In the genomic region with DNA sequence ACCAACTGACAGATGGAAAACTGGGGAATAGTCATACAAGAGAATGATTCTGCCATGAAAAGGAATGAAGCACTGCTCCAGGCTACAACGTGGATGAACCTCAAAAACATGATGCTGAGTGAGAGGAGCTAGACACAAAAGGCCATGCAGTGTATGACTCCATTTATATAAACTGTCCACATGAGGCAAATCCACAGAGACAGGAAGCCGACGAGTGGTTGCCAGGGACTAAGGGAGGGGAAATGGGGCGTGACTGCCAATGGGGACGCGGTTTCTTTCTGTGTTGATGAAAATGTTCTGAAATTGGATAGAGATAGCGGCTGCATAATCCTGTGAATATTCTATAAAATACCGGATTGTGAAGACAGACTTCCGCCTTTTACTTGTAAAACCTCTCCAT, we compare ENCODE assay signal across 12 cellular contexts. TPM values are rescaled to one million over a fixed set of nuclear protein-coding genes. Genes with fewer than 3 reads are reported as not detected.
DNase-seq lines count a peak whose midpoint lies in the region; ATAC-seq and TF ChIP-seq lines count a peak whose summit lies in the region.
"Had no signal": no experiment of that assay in that cellular context is flagged by ENCODE, and none has a peak within 500 bp of the region (broad histone marks: within the 10 kb centered on the region; RNA-seq: fewer than 3 reads in every experiment).

No MANE protein-coding gene starts in this region.

- no peak overlapping the region for H3K27ac Mint-ChIP-seq in natural killer cell treated with Interleukin-12 subunit alpha and Interleukin-12 subunit beta and Interleukin-15 and Interleukin-18, amount 100 ng/mL, for 72 hours
- H3K27ac Mint-ChIP-seq: nephron had no signal

- H3K4me3 Mint-ChIP-seq in natural killer cell treated with Interleukin-12 subunit alpha and Interleukin-12 subunit beta and Interleukin-15 and Interleukin-18, amount 100 ng/mL, for 72 hours, result no peak overlapping the region
- H3K4me3 Mint-ChIP-seq: nephron had no signal

- no peaks in the 10 kb centered on the region for H3K9me3 ChIP-seq in parathyroid adenoma (ENCODE audit: control insufficient read depth, low read length)

- no peaks in the 10 kb centered on the region for H3K36me3 ChIP-seq in parathyroid adenoma (ENCODE audit: control insufficient read depth, insufficient read depth, low read length)

- no peaks in the 10 kb centered on the region for H3K27me3 ChIP-seq in parathyroid adenoma (ENCODE audit: control insufficient read depth, insufficient read depth, low read length)

- H2AFZ ChIP-seq in parathyroid adenoma, result no peak overlapping the region

- no peak for ATAC-seq in natural killer cell treated with Interleukin-12 subunit alpha and Interleukin-12 subunit beta and Interleukin-15 and Interleukin-18, amount 100 ng/mL, for 72 hours
- no peak for ATAC-seq in HG02571 (IDR thresholded peaks at IDR 0.05; ENCODE audit: unreplicated experiment)

- TF ChIP-seq CTCF in parathyroid adenoma (IDR thresholded peaks at IDR 0.05), result no peak

- peak overlapping the region; percentile 3 for H3K4me2 ChIP-seq in parathyroid adenoma (ENCODE audit: low read length)

- no peak overlapping the region for H3K27ac ChIP-seq in parathyroid adenoma

- H3K4me3 ChIP-seq in parathyroid adenoma (ENCODE audit: low read depth, low read length), result peak overlapping the region; percentile 8

- peaks cover 19% of the 10 kb centered on the region for H3K36me3 Mint-ChIP-seq in natural killer cell treated with Interleukin-12 subunit alpha and Interleukin-12 subunit beta and Interleukin-15 and Interleukin-18, amount 100 ng/mL, for 72 hours

- no peaks in the 10 kb centered on the region for H3K9me3 Mint-ChIP-seq in natural killer cell treated with Interleukin-12 subunit alpha and Interleukin-12 subunit beta and Interleukin-15 and Interleukin-18, amount 100 ng/mL, for 72 hours
- H3K9me3 Mint-ChIP-seq: nephron had no signal

- no peak overlapping the region for H3K9ac ChIP-seq in parathyroid adenoma

- no peaks in the 10 kb centered on the region for H3K27me3 Mint-ChIP-seq in natural killer cell treated with Interleukin-12 subunit alpha and Interleukin-12 subunit beta and Interleukin-15 and Interleukin-18, amount 100 ng/mL, for 72 hours

- H3K4me1 Mint-ChIP-seq in natural killer cell treated with Interleukin-12 subunit alpha and Interleukin-12 subunit beta and Interleukin-15 and Interleukin-18, amount 100 ng/mL, for 72 hours (ENCODE audit: low read depth in 2 of 2), result peaks cover 0 to 22% of the 10 kb centered on the region in 2 donors
- H3K4me1 Mint-ChIP-seq: nephron had no signal

- no peaks in the 10 kb centered on the region for H3K4me1 ChIP-seq in parathyroid adenoma

- DNase-seq in DMS79 (lab: John Stamatoyannopoulos, UW) (peak; percentile 43), NCI-H2107 (lab: John Stamatoyannopoulos, UW) (peak; percentile 34), fibroblast of gingiva (ENCODE audit: low read depth) (peak; percentile 63), cerebellar cortex (ENCODE audit: low spot score) (no peak)
- no peak for DNase-seq in natural killer cell treated with Interleukin-12 subunit alpha and Interleukin-12 subunit beta and Interleukin-15 and Interleukin-18, amount 100 ng/mL, for 72 hours (ENCODE audit: low spot score)
- DNase-seq: activated CD4-positive, alpha-beta T cell treated with anti-CD3 and anti-CD28 coated beads for 4 hours; effector memory CD4-positive, alpha-beta T cell; head of caudate nucleus; NCI-H1417 treated with DMSO at 0.1 percent for 48 hours had no signal

- peaks cover 11% of the 10 kb centered on the region for H3K79me2 ChIP-seq in parathyroid adenoma

RNA-seq across cellular contexts. Expression of a gene that starts 10.2 kb away (rescaled TPM):
- 10 to 100 TPM; 53.8 to 75.5 TPM for total RNA-seq in natural killer cell treated with Interleukin-12 subunit alpha and Interleukin-12 subunit beta and Interleukin-15 and Interleukin-18, amount 100 ng/mL, for 72 hours

RNA-seq across cellular contexts. Expression of a gene that starts 11.2 kb away (rescaled TPM):
- under 1 TPM in 1 of 2 donors, not detected in 1; 0.31 TPM for total RNA-seq in natural killer cell treated with Interleukin-12 subunit alpha and Interleukin-12 subunit beta and Interleukin-15 and Interleukin-18, amount 100 ng/mL, for 72 hours

RNA-seq across cellular contexts. Expression of a gene that starts 21.7 kb away (rescaled TPM):
- total RNA-seq in natural killer cell treated with Interleukin-12 subunit alpha and Interleukin-12 subunit beta and Interleukin-15 and Interleukin-18, amount 100 ng/mL, for 72 hours, result 10 to 100 TPM; 15.5 to 28.1 TPM

Comparison
In these comparisons a context has a peak if more than half of its experiments do, and no peak if none do; other contexts are left out.
1. DNase-seq: peak in DMS79 (single experiment), NCI-H2107 (single experiment) and fibroblast of gingiva (single experiment); none in natural killer cell treated with Interleukin-12 subunit alpha and Interleukin-12 subunit beta and Interleukin-15 and Interleukin-18, amount 100 ng/mL, for 72 hours (single experiment) and cerebellar cortex (single experiment).